15 cellular contexts compared by ENCODE assay signal in genomic region chr3:148790841-148791240, GRCh38. TPM values are rescaled to one million over a fixed set of nuclear protein-coding genes. Genes with fewer than 3 reads are reported as not detected.
DNase-seq lines count a peak whose midpoint lies in the region; ATAC-seq and TF ChIP-seq lines count a peak whose summit lies in the region.
"Had no signal": no experiment of that assay in that cellular context is flagged by ENCODE, and none has a peak within 500 bp of the region (broad histone marks: within the 10 kb centered on the region; RNA-seq: fewer than 3 reads in every experiment).

No MANE protein-coding gene starts in this region.

- no peak overlapping the region for H3K27ac ChIP-seq in right atrium auricular region

- ATAC-seq in Right ventricle myocardium superior (ENCODE audit: poor library complexity) (peak; percentile 86), HG02970 (IDR thresholded peaks at IDR 0.05; ENCODE audit: low FRiP score, unreplicated experiment) (no peak), HG02623 (IDR thresholded peaks at IDR 0.05; ENCODE audit: unreplicated experiment) (no peak)
- ATAC-seq: natural killer cell treated with Interleukin-12 subunit alpha and Interleukin-12 subunit beta and Interleukin-15 and Interleukin-18, amount 100 ng/mL, for 72 hours; Panc1 had no signal

- H3K4me3 ChIP-seq in right atrium auricular region: no peak overlapping the region
- H3K4me3 ChIP-seq: uterus had no signal

- no peaks in the 10 kb centered on the region for H3K4me1 ChIP-seq in right atrium auricular region
- H3K4me1 ChIP-seq: uterus had no signal

- no peaks in the 10 kb centered on the region for H3K36me3 ChIP-seq in right atrium auricular region
- H3K36me3 ChIP-seq: uterus had no signal

- H3K27me3 ChIP-seq in right atrium auricular region: no peaks in the 10 kb centered on the region
- H3K27me3 ChIP-seq: uterus had no signal

- peaks cover 0 to 8% of the 10 kb centered on the region in 2 donors for H3K9me3 ChIP-seq in right atrium auricular region
- H3K9me3 ChIP-seq: uterus had no signal

- intact Hi-C loops in Right ventricle myocardium superior (cut with DNase I): no loop called here

- no peak for TF ChIP-seq CTCF in right atrium auricular region (IDR thresholded peaks at IDR 0.05)

- DNase-seq in Right ventricle myocardium superior: peak; percentile 48
- DNase-seq in right atrium auricular region (ENCODE audit: low spot score): no peak
- DNase-seq in globus pallidus (ENCODE audit: low spot score): peak; percentile 95
- peak in 50 of 56 donors; percentile 3 to 79 (median 48) for DNase-seq in nucleus accumbens (lab: John Stamatoyannopoulos, UW)
- DNase-seq in NCI-H187 treated with DMSO at 0.1 percent for 48 hours (lab: John Stamatoyannopoulos, UW): no peak
- no peak for DNase-seq in 8988T
- DNase-seq: activated T-cell treated with anti-CD3 and anti-CD28 coated beads, Interleukin-2, amount 50 U/mL, for 24 hours; DND-41; NCI-H1436 had no signal

RNA-seq across cellular contexts. Expression of gene CPB1, which starts 36.8 kb away (rescaled TPM):
- total RNA-seq in Right ventricle myocardium superior (not detected), right atrium auricular region (under 1 TPM in 1 of 2 donors, not detected in 1; 0.41 TPM)
- total RNA-seq: A673; natural killer cell treated with Interleukin-12 subunit alpha and Interleukin-12 subunit beta and Interleukin-15 and Interleukin-18, amount 100 ng/mL, for 72 hours; uterus had no signal

Comparison
In these comparisons a context has a peak if more than half of its experiments do, and no peak if none do; other contexts are left out.
1. DNase-seq: peak in Right ventricle myocardium superior (single experiment), globus pallidus (single experiment) and nucleus accumbens (50 of 56); none in right atrium auricular region (single experiment), NCI-H187 treated with DMSO at 0.1 percent for 48 hours (single experiment) and 8988T (single experiment).